Comparison of ENCODE assay signal across 27 cellular contexts in the genomic region with DNA sequence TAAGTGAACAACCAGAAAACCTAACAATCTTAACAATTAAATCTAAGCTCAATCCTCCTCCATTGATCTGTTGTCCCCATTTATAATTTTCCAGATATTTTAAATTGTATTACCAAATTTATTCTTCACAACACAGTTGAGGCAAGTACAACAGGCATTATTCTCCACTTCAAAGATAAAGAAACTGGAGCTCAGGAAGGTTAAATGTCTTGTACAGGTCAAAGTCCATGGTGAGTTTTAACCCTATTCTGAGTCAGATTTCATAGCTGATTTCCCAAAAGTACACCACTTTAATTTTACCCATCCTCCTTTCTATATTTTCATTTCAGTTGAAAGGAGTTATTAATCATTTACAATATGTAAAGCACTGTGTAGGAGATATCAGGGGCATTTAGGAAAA.
"Had no signal": no experiment of that assay in that cellular context is flagged by ENCODE, and none has a peak within 500 bp of the region (broad histone marks: within the 10 kb centered on the region; RNA-seq: fewer than 3 reads in every experiment).

No MANE protein-coding gene starts in this region.

- H3K9me3 ChIP-seq: esophagus squamous epithelium, heart right ventricle, prostate gland, right atrium auricular region, sigmoid colon, testis, tibial artery had no signal

- H3K79me2 ChIP-seq: parathyroid adenoma had no signal

- H3K4me3 Mint-ChIP-seq: mesothelial cell of epicardium; nephron; neural progenitor cell; stimulated activated memory B cell treated with anti-CD40 and anti-IgM and Interleukin-4, amounts not matched to agents 10 μg/mL and 1 μg/mL and 100 μg/mL, for 72 hours; type B pancreatic cell had no signal

- FAIRE-seq: colon, endothelial cell of umbilical vein had no signal

- H3K27ac ChIP-seq: esophagus squamous epithelium, neural progenitor cell, parathyroid adenoma, prostate gland, right atrium auricular region, sigmoid colon, testis, tibial artery had no signal

- H3K4me2 ChIP-seq: neural progenitor cell had no signal

- H3K4me3 ChIP-seq: dorsolateral prefrontal cortex, esophagus squamous epithelium, heart right ventricle, neural progenitor cell, prostate gland, right atrium auricular region, sigmoid colon, testis, tibial artery had no signal

- H3K4me1 ChIP-seq: esophagus squamous epithelium, neural progenitor cell, parathyroid adenoma, prostate gland, right atrium auricular region, sigmoid colon, testis, tibial artery had no signal

- H3K9ac ChIP-seq: neural progenitor cell, parathyroid adenoma had no signal

- DNase-seq: dorsolateral prefrontal cortex; effector CD8-positive, alpha-beta T cell; esophagus squamous epithelium; foreskin melanocyte; glutamatergic neuron; heart right ventricle; hippocampal formation; islet precursor cell; mesenchymal stem cell; naive thymus-derived CD4-positive, alpha-beta T cell; sigmoid colon; stimulated activated CD4-positive, alpha-beta T cell treated with anti-CD3 and anti-CD28 coated beads, Interleukin-2, amount 100 ng/mL, for 24 hours; stimulated activated CD4-positive, alpha-beta T cell treated with anti-CD3 and anti-CD28 coated beads, Interleukin-4, amount 100 ng/mL, for 4 hours; stimulated activated naive CD8-positive, alpha-beta T cell treated with anti-CD3 and anti-CD28 coated beads, Interleukin-15, Interleukin-2, amounts not matched to agents 100 U/mL and 50 U/mL, for 24 hours; substantia nigra; testis; tibial artery had no signal

- H3K36me3 ChIP-seq: prostate gland had no signal

- H3K9me3 Mint-ChIP-seq: mesothelial cell of epicardium; naive thymus-derived CD4-positive, alpha-beta T cell; nephron; neural progenitor cell; stimulated activated memory B cell treated with anti-CD40 and anti-IgM and Interleukin-4, amounts not matched to agents 10 μg/mL and 1 μg/mL and 100 μg/mL, for 72 hours; type B pancreatic cell had no signal

- H2AFZ ChIP-seq: neural progenitor cell, parathyroid adenoma had no signal

- H3K27me3 ChIP-seq: dorsolateral prefrontal cortex, esophagus squamous epithelium, heart right ventricle, neural progenitor cell, right atrium auricular region, sigmoid colon, testis, tibial artery had no signal

- H3K27ac Mint-ChIP-seq: mesothelial cell of epicardium; nephron; neural progenitor cell; stimulated activated memory B cell treated with anti-CD40 and anti-IgM and Interleukin-4, amounts not matched to agents 10 μg/mL and 1 μg/mL and 100 μg/mL, for 72 hours; type B pancreatic cell had no signal

- H3K36me3 Mint-ChIP-seq: stimulated activated memory B cell treated with anti-CD40 and anti-IgM and Interleukin-4, amounts not matched to agents 10 μg/mL and 1 μg/mL and 100 μg/mL, for 72 hours; type B pancreatic cell had no signal

- H3K4me1 Mint-ChIP-seq: nephron; neural progenitor cell; stimulated activated memory B cell treated with anti-CD40 and anti-IgM and Interleukin-4, amounts not matched to agents 10 μg/mL and 1 μg/mL and 100 μg/mL, for 72 hours had no signal

- ATAC-seq: heart right ventricle; naive thymus-derived CD4-positive, alpha-beta T cell; stimulated activated memory B cell treated with anti-CD40 and anti-IgM and Interleukin-4, amounts not matched to agents 10 μg/mL and 1 μg/mL and 100 μg/mL, for 72 hours; stimulated activated naive CD8-positive, alpha-beta T cell treated with anti-CD3 and anti-CD28 coated beads, Interleukin-15, Interleukin-2, amounts not matched to agents 100 U/mL and 50 U/mL, for 24 hours had no signal

- H3K27me3 Mint-ChIP-seq: naive thymus-derived CD4-positive, alpha-beta T cell; stimulated activated memory B cell treated with anti-CD40 and anti-IgM and Interleukin-4, amounts not matched to agents 10 μg/mL and 1 μg/mL and 100 μg/mL, for 72 hours; type B pancreatic cell had no signal
